ENCODE assay signal across 13 cellular contexts in the genomic region with DNA sequence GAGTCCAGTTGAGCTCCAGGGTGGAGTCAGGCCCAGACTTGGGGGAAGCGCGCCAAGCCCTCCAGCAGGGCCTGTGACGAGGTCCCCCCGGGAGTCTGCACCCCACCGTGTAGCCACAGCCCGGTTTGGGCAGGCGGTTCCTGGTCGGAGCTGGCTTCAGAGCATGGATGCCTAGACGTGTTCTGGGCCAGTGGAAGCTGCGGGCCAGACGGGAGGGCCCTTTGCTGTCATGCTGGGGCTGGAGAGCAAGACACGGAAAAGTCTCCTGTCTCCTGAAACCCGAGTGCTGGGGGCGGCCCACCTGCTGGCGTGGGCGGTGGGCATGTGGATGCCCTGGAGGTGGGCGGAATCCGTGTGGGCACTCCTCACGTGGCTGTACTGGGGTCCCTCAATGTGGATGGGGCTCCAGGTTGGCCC. TPM values are rescaled to one million over a fixed set of nuclear protein-coding genes. Genes with fewer than 3 reads are reported as not detected.
DNase-seq lines count a peak whose midpoint lies in the region; ATAC-seq and TF ChIP-seq lines count a peak whose summit lies in the region.
"Had no signal": no experiment of that assay in that cellular context is flagged by ENCODE, and none has a peak within 500 bp of the region (broad histone marks: within the 10 kb centered on the region; RNA-seq: fewer than 3 reads in every experiment).

No MANE protein-coding gene starts in this region.

- peaks cover 27% of the 10 kb centered on the region for H3K4me1 Mint-ChIP-seq in chondrocyte (ENCODE audit: low read depth)
- peaks cover 28% of the 10 kb centered on the region for H3K4me1 Mint-ChIP-seq in mesothelial cell of epicardium
- H3K4me1 Mint-ChIP-seq: activated naive CD8-positive, alpha-beta T cell treated with anti-CD3 and anti-CD28 coated beads, Interleukin-2, amount 10 ng/mL, durations not matched to agents 7 days and 5 days had no signal

- intact Hi-C loops in heart right ventricle (cut with DNase I) (loop anchor here in 1 of 10 donors (5.0 kb wide), 1 partner anchor 33 kb away; the partner anchor contains the start of gene DNLZ), cardiac septum (cut with DNase I) (no loop called here), uterus (cut with DNase I; ENCODE audit: low total_unique reads) (no loop called here)

- no peak for TF ChIP-seq CTCF in heart right ventricle (IDR thresholded peaks at IDR 0.05)
- TF ChIP-seq CTCF in chondrocyte (IDR thresholded peaks at IDR 0.05): no peak
- no peak for TF ChIP-seq CTCF in mesothelial cell of epicardium (IDR thresholded peaks at IDR 0.05; ENCODE audit: unreplicated experiment)
- TF ChIP-seq CTCF in uterus (IDR thresholded peaks at IDR 0.05): no peak

- no peaks in the 10 kb centered on the region for H3K36me3 Mint-ChIP-seq in chondrocyte (ENCODE audit: low read depth)
- no peaks in the 10 kb centered on the region for H3K36me3 Mint-ChIP-seq in mesothelial cell of epicardium
- H3K36me3 Mint-ChIP-seq: activated naive CD8-positive, alpha-beta T cell treated with anti-CD3 and anti-CD28 coated beads, Interleukin-2, amount 10 ng/mL, durations not matched to agents 7 days and 5 days had no signal

- DNase-seq in heart right ventricle (peak in 1 of 2 donors; percentile 18), cardiac septum (ENCODE audit: low spot score) (no peak), chondrocyte (ENCODE audit: low spot score) (no peak), mesothelial cell of epicardium (ENCODE audit: low spot score in 2 of 2, unreplicated experiment in 2 of 2) (no peak), uterus (no peak), anterior cingulate cortex (lab: John Stamatoyannopoulos, UW) (no peak), SW 1271 (lab: John Stamatoyannopoulos, UW) (no peak), 8988T (no peak)
- DNase-seq: activated CD4-positive, CD25-positive, alpha-beta regulatory T cell treated with anti-CD3 and anti-CD28 coated beads, Interleukin-2, amount 50 U/mL, for 72 hours; activated naive CD8-positive, alpha-beta T cell treated with anti-CD3 and anti-CD28 coated beads, Interleukin-2, amount 10 ng/mL, durations not matched to agents 7 days and 5 days; erythroblast; NCI-H1694 treated with DMSO at 0.1 percent for 48 hours; spleen had no signal

- H3K9me3 ChIP-seq in heart right ventricle: no peaks in the 10 kb centered on the region
- no peaks in the 10 kb centered on the region for H3K9me3 ChIP-seq in uterus
- H3K9me3 ChIP-seq: spleen had no signal

- WGBS in heart right ventricle, 2 donors: 65 to 70% methylated on average over 19 of the region's 19 CpGs

- H3K4me3 Mint-ChIP-seq in chondrocyte (ENCODE audit: unreplicated experiment) (peak overlapping the region; percentile 83), mesothelial cell of epicardium (peak overlapping the region; percentile 86)

- ATAC-seq in heart right ventricle: no peak

- H3K27me3 ChIP-seq in heart right ventricle (peaks cover 0 to 23% (median 0%) of the 10 kb centered on the region in 7 donors), uterus (no peaks in the 10 kb centered on the region)

- H3K4me1 ChIP-seq in heart right ventricle (peaks cover 24 to 56% (median 39%) of the 10 kb centered on the region in 9 donors), uterus (peaks cover 0 to 30% of the 10 kb centered on the region in 2 donors)

- no peaks in the 10 kb centered on the region for H3K27me3 Mint-ChIP-seq in chondrocyte (ENCODE audit: low read depth)
- no peaks in the 10 kb centered on the region for H3K27me3 Mint-ChIP-seq in mesothelial cell of epicardium (ENCODE audit: low read depth)
- H3K27me3 Mint-ChIP-seq: activated naive CD8-positive, alpha-beta T cell treated with anti-CD3 and anti-CD28 coated beads, Interleukin-2, amount 10 ng/mL, durations not matched to agents 7 days and 5 days had no signal

- H3K27ac ChIP-seq in heart right ventricle (peak overlapping the region in 8 of 10 donors; percentile 75 to 86 (median 83)), uterus (peak overlapping the region; percentile 56 to 86)

- H3K36me3 ChIP-seq in heart right ventricle: peaks cover 0 to 9% (median 0%) of the 10 kb centered on the region in 9 donors
- no peaks in the 10 kb centered on the region for H3K36me3 ChIP-seq in uterus
- H3K36me3 ChIP-seq: spleen had no signal

- H3K27ac Mint-ChIP-seq in chondrocyte (ENCODE audit: unreplicated experiment) (no peak overlapping the region), mesothelial cell of epicardium (peak overlapping the region; percentile 91)

- H3K9me3 Mint-ChIP-seq in chondrocyte (ENCODE audit: low read depth) (no peaks in the 10 kb centered on the region), mesothelial cell of epicardium (no peaks in the 10 kb centered on the region)
- H3K9me3 Mint-ChIP-seq: activated naive CD8-positive, alpha-beta T cell treated with anti-CD3 and anti-CD28 coated beads, Interleukin-2, amount 10 ng/mL, durations not matched to agents 7 days and 5 days had no signal

- peak overlapping the region in 8 of 10 donors; percentile 55 to 91 (median 74) for H3K4me3 ChIP-seq in heart right ventricle
- peak overlapping the region; percentile 57 to 88 for H3K4me3 ChIP-seq in uterus

- no peak for TF ChIP-seq POLR2A in uterus (IDR thresholded peaks at IDR 0.05)

RNA-seq across cellular contexts. Expression of gene GPSM1, which starts 1.9 kb away (rescaled TPM):
- total RNA-seq in heart right ventricle (10 to 100 TPM; 19.4 to 50.2 (median 24.8) TPM), cardiac septum (35.1 TPM), chondrocyte (25.3 to 43.5 TPM (median 40.0 TPM) in 3 replicates), mesothelial cell of epicardium (98.6 to 103 TPM (median 102 TPM) in 3 replicates), uterus (10 to 100 TPM in 2 of 4 donors, 1 to 10 TPM in 2; 4.4 to 43.6 (median 24.1) TPM)
- 10 to 100 TPM; 26.2 to 87.8 TPM for polyA plus RNA-seq in heart right ventricle

RNA-seq across cellular contexts. Expression of gene CCDC187, which starts 25.3 kb away (rescaled TPM):
- total RNA-seq in heart right ventricle: under 1 TPM in 3 of 10 donors, not detected in 7; 0.02 to 0.04 (median 0.03) TPM
- under 1 TPM in 1 of 2 donors, not detected in 1; 0.07 TPM for polyA plus RNA-seq in heart right ventricle
- 0.03 TPM for total RNA-seq in cardiac septum
- not detected in 3 replicates for total RNA-seq in chondrocyte
- 0.42 to 0.54 TPM (median 0.47 TPM) in 3 replicates for total RNA-seq in mesothelial cell of epicardium
- total RNA-seq in uterus: 1 to 10 TPM in 2 of 4 donors, under 1 TPM in 2; 0.27 to 5.1 (median 2.2) TPM
- total RNA-seq: activated naive CD8-positive, alpha-beta T cell treated with anti-CD3 and anti-CD28 coated beads, Interleukin-2, amount 10 ng/mL, durations not matched to agents 7 days and 5 days had no signal

RNA-seq across cellular contexts. Expression of gene DNLZ, which starts 34.3 kb away (rescaled TPM):
- total RNA-seq in heart right ventricle (10 to 100 TPM; 23.3 to 39.5 (median 30.7) TPM), cardiac septum (34.1 TPM), chondrocyte (16.4 to 19.9 TPM (median 17.7 TPM) in 3 replicates), mesothelial cell of epicardium (11.8 to 14.7 TPM (median 13.0 TPM) in 3 replicates), uterus (10 to 100 TPM in 3 of 4 donors, 1 to 10 TPM in 1; 6.8 to 29.4 (median 27.3) TPM)
- polyA plus RNA-seq in heart right ventricle: 10 to 100 TPM; 37.0 to 49.2 TPM

RNA-seq across cellular contexts. Expression of gene CARD9, which starts 44.2 kb away (rescaled TPM):
- total RNA-seq in heart right ventricle (1 to 10 TPM in 5 of 10 donors, under 1 TPM in 4, not detected in 1; 0.21 to 2.0 (median 1.1) TPM), cardiac septum (0.70 TPM), chondrocyte (0.22 to 2.4 TPM (median 1.9 TPM) in 3 replicates), mesothelial cell of epicardium (3.6 to 4.9 TPM (median 4.0 TPM) in 3 replicates), uterus (10 to 100 TPM in 1 of 4 donors, 1 to 10 TPM in 2, under 1 TPM in 1; under 0.01 to 10.6 (median 2.5) TPM)
- polyA plus RNA-seq in heart right ventricle: 1 to 10 TPM; 1.3 to 1.6 TPM
